Comparison of ENCODE assay signal across 29 cellular contexts in genomic region chr20:1308067-1308701, GRCh38.
"Had no signal": no experiment of that assay in that cellular context is flagged by ENCODE, and none has a peak within 500 bp of the region (broad histone marks: within the 10 kb centered on the region; RNA-seq: fewer than 3 reads in every experiment).

No MANE protein-coding gene starts in this region.

- H3K4me1 Mint-ChIP-seq: activated naive CD4-positive, alpha-beta T cell treated with anti-CD3 and anti-CD28 coated beads, Interleukin-2, amount 10 ng/mL, durations not matched to agents 7 days and 5 days; nephron had no signal

- H3K9me3 ChIP-seq: left lung, right atrium auricular region, thoracic aorta had no signal

- H3K4me3 Mint-ChIP-seq: activated CD4-positive, alpha-beta memory T cell treated with anti-CD3 and anti-CD28 coated beads for 36 hours; activated naive CD4-positive, alpha-beta T cell treated with anti-CD3 and anti-CD28 coated beads, Interleukin-2, amount 10 ng/mL, durations not matched to agents 7 days and 5 days; activated T-helper 1 cell treated with anti-CD3 and anti-CD28 coated beads, Interleukin-12 subunit alpha, Interleukin-12 subunit beta, Interleukin-2, Interleukin-4 antibody, amounts not matched to agents 30 ng/mL and 10 ng/mL and 1 ng/mL, durations not matched to agents 14 hours and 24 hours and 36 hours; nephron; stimulated activated naive CD8-positive, alpha-beta T cell treated with anti-CD3 and anti-CD28 coated beads, Interleukin-15, Interleukin-2, amounts not matched to agents 100 ng/mL and 50 ng/mL, for 24 hours had no signal

- H3K9ac ChIP-seq: parathyroid adenoma had no signal

- H3K9me3 Mint-ChIP-seq: activated CD4-positive, alpha-beta memory T cell treated with anti-CD3 and anti-CD28 coated beads for 36 hours; activated naive CD4-positive, alpha-beta T cell treated with anti-CD3 and anti-CD28 coated beads, Interleukin-2, amount 10 ng/mL, durations not matched to agents 7 days and 5 days; activated T-helper 1 cell treated with anti-CD3 and anti-CD28 coated beads, Interleukin-12 subunit alpha, Interleukin-12 subunit beta, Interleukin-2, Interleukin-4 antibody, amounts not matched to agents 30 ng/mL and 10 ng/mL and 1 ng/mL, durations not matched to agents 14 hours and 24 hours and 36 hours; nephron; stimulated activated naive CD8-positive, alpha-beta T cell treated with anti-CD3 and anti-CD28 coated beads, Interleukin-15, Interleukin-2, amounts not matched to agents 100 ng/mL and 50 ng/mL, for 24 hours had no signal

- H3K4me1 ChIP-seq: parathyroid adenoma had no signal

- ATAC-seq: activated CD4-positive, CD25-positive, alpha-beta regulatory T cell treated with anti-CD3 and anti-CD28 coated beads, Interleukin-2, amount 50 U/mL, for 24 hours; left lung had no signal

- H3K27me3 Mint-ChIP-seq: activated CD4-positive, alpha-beta memory T cell treated with anti-CD3 and anti-CD28 coated beads for 36 hours; activated naive CD4-positive, alpha-beta T cell treated with anti-CD3 and anti-CD28 coated beads, Interleukin-2, amount 10 ng/mL, durations not matched to agents 7 days and 5 days; stimulated activated naive CD8-positive, alpha-beta T cell treated with anti-CD3 and anti-CD28 coated beads, Interleukin-15, Interleukin-2, amounts not matched to agents 100 ng/mL and 50 ng/mL, for 24 hours had no signal

- H3K4me3 ChIP-seq: left lung, lung, right atrium auricular region, thoracic aorta had no signal

- H3K27ac ChIP-seq: epithelial cell of prostate, left lung, parathyroid adenoma, right atrium auricular region, thoracic aorta, VCaP had no signal

- H3K27ac Mint-ChIP-seq: activated CD4-positive, alpha-beta memory T cell treated with anti-CD3 and anti-CD28 coated beads for 36 hours; activated naive CD4-positive, alpha-beta T cell treated with anti-CD3 and anti-CD28 coated beads, Interleukin-2, amount 10 ng/mL, durations not matched to agents 7 days and 5 days; activated T-helper 1 cell treated with anti-CD3 and anti-CD28 coated beads, Interleukin-12 subunit alpha, Interleukin-12 subunit beta, Interleukin-2, Interleukin-4 antibody, amounts not matched to agents 30 ng/mL and 10 ng/mL and 1 ng/mL, durations not matched to agents 14 hours and 24 hours and 36 hours; nephron; stimulated activated naive CD8-positive, alpha-beta T cell treated with anti-CD3 and anti-CD28 coated beads, Interleukin-15, Interleukin-2, amounts not matched to agents 100 ng/mL and 50 ng/mL, for 24 hours had no signal

- DNase-seq: activated CD4-positive, alpha-beta memory T cell treated with anti-CD3 and anti-CD28 coated beads for 36 hours; activated CD4-positive, alpha-beta T cell treated with anti-CD3 and anti-CD28 coated beads for 48 hours; activated CD8-positive, alpha-beta memory T cell treated with anti-CD3 and anti-CD28 coated beads, Interleukin-2, amount 50 U/mL, for 4 hours; activated gamma-delta T cell; activated naive CD4-positive, alpha-beta T cell treated with anti-CD3 and anti-CD28 coated beads, Interleukin-2, amount 10 ng/mL, durations not matched to agents 7 days and 5 days; activated T-cell treated with anti-CD3 and anti-CD28 coated beads, Interleukin-2, amount 50 U/mL, for 1 hour; anterior cingulate cortex; dermis blood vessel endothelial cell; effector CD8-positive, alpha-beta T cell; left lung; mesendoderm; nucleus accumbens; stimulated activated CD4-positive, alpha-beta T cell treated with anti-CD3 and anti-CD28 coated beads, Interleukin-4, amount 100 ng/mL, for 1 hour; T-helper 1 cell; trophoblast cell had no signal

- FAIRE-seq: colon, endometrium, frontal cortex, urothelium cell line had no signal

- H3K79me2 ChIP-seq: parathyroid adenoma had no signal

- H3K27me3 ChIP-seq: left lung, right atrium auricular region had no signal

- H2AFZ ChIP-seq: parathyroid adenoma had no signal
